12 cellular contexts compared by ENCODE assay signal in the genomic region with DNA sequence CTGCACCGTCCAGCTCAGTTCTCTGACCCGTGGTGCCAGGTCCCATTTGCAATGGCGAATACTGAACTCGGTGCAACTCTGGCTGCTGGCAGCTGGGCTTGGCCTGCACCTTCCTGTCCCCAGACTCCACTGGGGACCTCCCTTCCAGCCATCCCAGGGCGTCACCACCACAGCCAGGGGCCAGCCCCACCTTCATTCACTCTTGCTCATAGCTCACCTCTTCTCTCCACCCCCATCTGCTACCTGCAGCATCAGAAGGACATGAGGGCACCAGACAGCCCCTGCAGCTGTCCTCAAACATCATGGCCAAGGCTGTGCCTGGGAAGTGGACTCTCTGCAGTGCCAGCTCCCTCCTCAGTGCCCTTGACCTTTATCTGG. TPM values are rescaled to one million over a fixed set of nuclear protein-coding genes. Genes with fewer than 3 reads are reported as not detected.
A peak's percentile ranks its signal among the peaks of the same experiment; 100 is the strongest.
DNase-seq lines count a peak whose midpoint lies in the region; ATAC-seq and TF ChIP-seq lines count a peak whose summit lies in the region.
"Had no signal": no experiment of that assay in that cellular context is flagged by ENCODE, and none has a peak within 500 bp of the region (broad histone marks: within the 10 kb centered on the region; RNA-seq: fewer than 3 reads in every experiment).

No MANE protein-coding gene starts in this region.

- peak; percentile 16 for TF ChIP-seq CTCF in MCF 10A (IDR thresholded peaks at IDR 0.05; ENCODE audit: unreplicated experiment)
- peak in 1 of 2 donors; percentile 21 for TF ChIP-seq CTCF in mammary epithelial cell (conservative IDR thresholded peaks at IDR 0.05 in 1 of 2, IDR thresholded peaks at IDR 0.05 in 1 of 2; ENCODE audit: extremely low read depth in 1 of 2, insufficient read depth in 1 of 2, low read depth in 1 of 2, low read length in 2 of 2)
- TF ChIP-seq CTCF in Panc1 (IDR thresholded peaks at IDR 0.05), result no peak; the same call in 1 of the 2 replicates
- peak; percentile 55 for TF ChIP-seq CTCF in left ventricle myocardium inferior (IDR thresholded peaks at IDR 0.05; ENCODE audit: borderline replicate concordance)
- TF ChIP-seq CTCF in thoracic aorta (IDR thresholded peaks at IDR 0.05), result peak; percentile 21
- TF ChIP-seq CTCF in GM10248 (IDR thresholded peaks at IDR 0.05; ENCODE audit: control extremely low read depth, extremely low read depth, low read depth, missing control alignments), result no peak

- intact Hi-C loops in MCF 10A (cut with micrococcal nuclease) (loop anchor here (1.0 to 5.0 kb wide), 4 partner anchors 67 to 587 kb away; no protein-coding TSS in a partner anchor), mammary epithelial cell (cut with micrococcal nuclease) (loop anchor here (1.0 to 5.0 kb wide), 5 partner anchors 106 to 587 kb away; no protein-coding TSS in a partner anchor), Panc1 (cut with micrococcal nuclease; ENCODE audit: unreplicated experiment) (loop anchor here (5.0 kb wide), 2 partner anchors 102 to 532 kb away; no protein-coding TSS in a partner anchor), left ventricle myocardium inferior (cut with micrococcal nuclease) (loop anchor here (10.0 kb wide), 1 partner anchor 535 kb away; no protein-coding TSS in a partner anchor)

- H3K27ac ChIP-seq in mammary epithelial cell (ENCODE audit: insufficient read depth, low read depth, low read length) (no peak overlapping the region), Panc1 (ENCODE audit: low read length) (no peak overlapping the region), left ventricle myocardium inferior (replicated peaks) (no peak overlapping the region), thoracic aorta (no peak overlapping the region)
- H3K27ac ChIP-seq: neutrophil had no signal

- in situ Hi-C loops in mammary epithelial cell (cut with MboI; ENCODE audit: low sequenced_read_pairs in 2 of 2), result loop anchor here (5.0 to 25.0 kb wide), 3 partner anchors 102 to 535 kb away; no protein-coding TSS in a partner anchor
- in situ Hi-C loops in Panc1 (cut with HindIII; ENCODE audit: low pct_unique_long_range_greater_than_20kb, low sequenced_read_pairs), result no loop called here

- no peaks in the 10 kb centered on the region for H3K27me3 ChIP-seq in mammary epithelial cell (ENCODE audit: insufficient read depth, low read length)
- no peaks in the 10 kb centered on the region for H3K27me3 ChIP-seq in Panc1 (ENCODE audit: control insufficient read depth, insufficient read depth, low read length)
- H3K27me3 ChIP-seq in left ventricle myocardium inferior (ENCODE audit: low read depth), result peaks cover 6% of the 10 kb centered on the region
- no peaks in the 10 kb centered on the region for H3K27me3 ChIP-seq in thoracic aorta (replicated peaks; ENCODE audit: insufficient read depth)

- H3K4me1 Mint-ChIP-seq in MCF 10A (ENCODE audit: insufficient read depth, unreplicated experiment), result no peaks in the 10 kb centered on the region

- H3K36me3 Mint-ChIP-seq in MCF 10A (ENCODE audit: insufficient read depth, unreplicated experiment), result no peaks in the 10 kb centered on the region

- H3K36me3 ChIP-seq in mammary epithelial cell (ENCODE audit: insufficient read depth, low read length), result no peaks in the 10 kb centered on the region
- H3K36me3 ChIP-seq in Panc1 (ENCODE audit: control insufficient read depth, insufficient read depth, low read length), result no peaks in the 10 kb centered on the region
- no peaks in the 10 kb centered on the region for H3K36me3 ChIP-seq in left ventricle myocardium inferior
- H3K36me3 ChIP-seq in thoracic aorta, result no peaks in the 10 kb centered on the region
- H3K36me3 ChIP-seq: neutrophil had no signal

- H3K27ac Mint-ChIP-seq in MCF 10A (ENCODE audit: low read depth, unreplicated experiment), result no peak overlapping the region

- H3K4me3 ChIP-seq in mammary epithelial cell (replicated peaks in 1 of 3; ENCODE audit: insufficient read depth in 1 of 3, low read depth in 2 of 3, low read length in 3 of 3), result no peak overlapping the region
- H3K4me3 ChIP-seq in Panc1 (ENCODE audit: low read depth in 2 of 2, low read length in 2 of 2), result no peak overlapping the region
- no peak overlapping the region for H3K4me3 ChIP-seq in left ventricle myocardium inferior
- no peak overlapping the region for H3K4me3 ChIP-seq in thoracic aorta

- POLR2A ChIA-PET in MCF 10A (lab: Yijun Ruan, JAX) (no interaction called here), Panc1 (lab: Charles Lee) (no interaction called here), GM10248 (lab: Yijun Ruan, JAX) (no interaction called here)

- ATAC-seq in Panc1 (peak; percentile 32), thoracic aorta (ENCODE audit: insufficient number of reproducible peaks, low FRiP score, low read depth) (no peak)

- peaks cover 10% of the 10 kb centered on the region for H3K27me3 Mint-ChIP-seq in MCF 10A (ENCODE audit: insufficient read depth, unreplicated experiment)

- H3K79me2 ChIP-seq in mammary epithelial cell (ENCODE audit: insufficient read depth, low read length), result no peaks in the 10 kb centered on the region

- no TSS peak for BruUV-seq in MCF 10A (replicated peaks; lab: Mats Ljungman, UMichigan)
- no TSS peak for BruUV-seq in mammary epithelial cell (replicated peaks; lab: Mats Ljungman, UMichigan)
- no TSS peak for BruUV-seq in Panc1 (replicated peaks; lab: Mats Ljungman, UMichigan)

- no peak overlapping the region for H2AFZ ChIP-seq in mammary epithelial cell (ENCODE audit: low read depth, low read length)

- no peak overlapping the region for H3K4me3 Mint-ChIP-seq in MCF 10A (ENCODE audit: unreplicated experiment)

- dilution Hi-C loops in mammary epithelial cell (cut with HindIII; ENCODE audit: low sequenced_read_pairs), result loop anchor here (5.0 kb wide), 2 partner anchors 73 to 102 kb away; no protein-coding TSS in a partner anchor

- peak; percentile 8 for DNase-seq in MCF 10A (ENCODE audit: unreplicated experiment)
- DNase-seq in mammary epithelial cell, result no peak
- DNase-seq in Panc1 (ENCODE audit: low read depth, low spot score), result no peak
- DNase-seq in left ventricle myocardium inferior, result no peak
- DNase-seq in thoracic aorta (ENCODE audit: low spot score), result no peak
- no peak for DNase-seq in NCI-H1930 (lab: John Stamatoyannopoulos, UW)
- no peak for DNase-seq in GM10248 (ENCODE audit: extremely low spot score)
- DNase-seq in glomerular visceral epithelial cell (ENCODE audit: extremely low spot score), result no peak
- DNase-seq: RPMI8226 had no signal

- H3K4me1 ChIP-seq in mammary epithelial cell (ENCODE audit: insufficient read depth, low read length), result no peaks in the 10 kb centered on the region
- peaks cover 5% of the 10 kb centered on the region for H3K4me1 ChIP-seq in Panc1 (ENCODE audit: control insufficient read depth, insufficient read depth, low read length)
- peaks cover 3% of the 10 kb centered on the region for H3K4me1 ChIP-seq in left ventricle myocardium inferior
- H3K4me1 ChIP-seq in thoracic aorta (ENCODE audit: control insufficient read depth in 1 of 2, low read depth in 2 of 2), result no peaks in the 10 kb centered on the region

- H3K9ac ChIP-seq in mammary epithelial cell (ENCODE audit: insufficient read depth, low read length), result no peak overlapping the region

- H3K9me3 ChIP-seq in mammary epithelial cell (replicated peaks; ENCODE audit: insufficient read depth, low read length), result no peaks in the 10 kb centered on the region
- no peaks in the 10 kb centered on the region for H3K9me3 ChIP-seq in Panc1 (ENCODE audit: control insufficient read depth, insufficient read depth, low read depth, low read length)
- no peaks in the 10 kb centered on the region for H3K9me3 ChIP-seq in left ventricle myocardium inferior (replicated peaks)
- no peaks in the 10 kb centered on the region for H3K9me3 ChIP-seq in thoracic aorta
- H3K9me3 ChIP-seq: neutrophil had no signal

- no peaks in the 10 kb centered on the region for H4K20me1 ChIP-seq in mammary epithelial cell (ENCODE audit: insufficient read depth, low read length)

- WGBS in mammary epithelial cell (ENCODE audit: low coverage, missing lambda C conversion rate), result 25% methylated on average over 2 of the region's 5 CpGs

- CTCF ChIA-PET in MCF 10A (lab: Yijun Ruan, JAX) (interaction anchor here (0.5 to 4.1 kb wide), 29 partner anchors 12 to 723 kb away, joined by 3 to 48 read pairs (median 3); a partner anchor contains a TSS), mammary epithelial cell (lab: Charles Lee; ENCODE audit: low non-redundant PET) (no interaction called here), Panc1 (lab: Charles Lee) (interaction anchor here (0.6 to 1.9 kb wide), 5 partner anchors 73 to 549 kb away, joined by 3 to 19 read pairs (median 4); no protein-coding TSS in a partner anchor), GM10248 (lab: Yijun Ruan, JAX) (interaction anchor here (0.9 to 2.3 kb wide), 28 partner anchors 9 to 588 kb away, joined by 3 to 19 read pairs (median 4); no protein-coding TSS in a partner anchor)

- H3K9me3 Mint-ChIP-seq in MCF 10A (ENCODE audit: unreplicated experiment), result no peaks in the 10 kb centered on the region

- no peak overlapping the region for H3K4me2 ChIP-seq in mammary epithelial cell (ENCODE audit: insufficient read depth, low read depth, low read length)

RNA-seq across cellular contexts. Expression of a gene that starts 16.2 kb away (rescaled TPM):
- total RNA-seq in MCF 10A (2022) (not detected in 2 replicates), mammary epithelial cell (not detected), Panc1 (2021; ENCODE audit: unreplicated experiment) (not detected), left ventricle myocardium inferior (not detected), thoracic aorta (not detected)
- polyA plus RNA-seq in mammary epithelial cell, result not detected
- polyA minus RNA-seq in mammary epithelial cell, result not detected
- 0.19 TPM for polyA plus RNA-seq in Panc1 (2012; ENCODE audit: insufficient read length)
- total RNA-seq: activated CD8-positive, alpha-beta memory T cell treated with anti-CD3 and anti-CD28 coated beads for 36 hours; left lobe of liver had no signal

RNA-seq across cellular contexts. Expression of a gene that starts 33.1 kb away (rescaled TPM):
- not detected in 2 replicates for total RNA-seq in MCF 10A (2022)
- not detected for total RNA-seq in mammary epithelial cell
- 0.03 TPM for polyA plus RNA-seq in mammary epithelial cell
- not detected for polyA minus RNA-seq in mammary epithelial cell
- 65.3 TPM for total RNA-seq in Panc1 (2021; ENCODE audit: unreplicated experiment)
- 236 TPM for polyA plus RNA-seq in Panc1 (2012; ENCODE audit: insufficient read length)
- not detected for total RNA-seq in left ventricle myocardium inferior
- not detected for total RNA-seq in thoracic aorta
- total RNA-seq: activated CD8-positive, alpha-beta memory T cell treated with anti-CD3 and anti-CD28 coated beads for 36 hours; left lobe of liver had no signal

RNA-seq across cellular contexts. Expression of a gene that starts 47.9 kb away (rescaled TPM):
- total RNA-seq in MCF 10A (2022) (not detected in 2 replicates), mammary epithelial cell (not detected), Panc1 (2021; ENCODE audit: unreplicated experiment) (2.9 TPM), left ventricle myocardium inferior (not detected), thoracic aorta (1 to 10 TPM; 1.6 to 2.8 TPM)
- not detected for polyA plus RNA-seq in mammary epithelial cell
- polyA minus RNA-seq in mammary epithelial cell, result not detected
- 5.0 TPM for polyA plus RNA-seq in Panc1 (2012; ENCODE audit: insufficient read length)

Comparison
In these comparisons a context has a peak if more than half of its experiments do, and no peak if none do; other contexts are left out.
1. CTCF ChIP-seq: peak in MCF 10A (single experiment), left ventricle myocardium inferior (single experiment) and thoracic aorta (single experiment); none in Panc1 (single experiment) and GM10248 (single experiment).
2. RNA of a gene that starts 33.1 kb away (total RNA-seq): 65.3 TPM in Panc1 (single experiment); not detected in mammary epithelial cell, not detected in MCF 10A, not detected in left ventricle myocardium inferior (single experiment) and not detected in thoracic aorta; every median in the first group is over 10 times any median in the second.